Comparison of ENCODE assay signal across 13 cellular contexts in genomic region chr5:134446938-134447337, GRCh38. TPM values are rescaled to one million over a fixed set of nuclear protein-coding genes. Genes with fewer than 3 reads are reported as not detected.
A peak's percentile ranks its signal among the peaks of the same experiment; 100 is the strongest.
DNase-seq lines count a peak whose midpoint lies in the region; ATAC-seq and TF ChIP-seq lines count a peak whose summit lies in the region.
"Had no signal": no experiment of that assay in that cellular context is flagged by ENCODE, and none has a peak within 500 bp of the region (broad histone marks: within the 10 kb centered on the region; RNA-seq: fewer than 3 reads in every experiment).

No MANE protein-coding gene starts in this region.

- H4K20me1 ChIP-seq in hepatocyte (ENCODE audit: insufficient read depth, poor library complexity, severe bottlenecking) = no peaks in the 10 kb centered on the region

- no peak for TF ChIP-seq CTCF in GM20000 (IDR thresholded peaks at IDR 0.05; ENCODE audit: extremely low read depth, missing control alignments)
- no peak for TF ChIP-seq CTCF in hepatocyte (IDR thresholded peaks at IDR 0.05; ENCODE audit: poor library complexity)
- no peak for TF ChIP-seq CTCF in BE2C (IDR thresholded peaks at IDR 0.05; ENCODE audit: low read depth, low read length)

- H3K4me3 ChIP-seq in hepatocyte (no peak overlapping the region), right cardiac atrium (ENCODE audit: low read length) (no peak overlapping the region), BE2C (ENCODE audit: low read depth, low read length) (no peak overlapping the region)

- intact Hi-C loops in right cardiac atrium (cut with DNase I) = no loop called here

- peaks cover 3 to 5% of the 10 kb centered on the region in 2 donors for H3K4me1 Mint-ChIP-seq in effector memory CD8-positive, alpha-beta T cell (ENCODE audit: low read depth in 2 of 2)

- H3K4me3 Mint-ChIP-seq in effector memory CD8-positive, alpha-beta T cell = no peak overlapping the region
- H3K4me3 Mint-ChIP-seq: central memory CD8-positive, alpha-beta T cell; H9 had no signal

- H3K36me3 Mint-ChIP-seq in effector memory CD8-positive, alpha-beta T cell (ENCODE audit: insufficient read depth) = no peaks in the 10 kb centered on the region

- no peak overlapping the region for H3K4me2 ChIP-seq in hepatocyte

- peaks cover 30% of the 10 kb centered on the region for H3K4me1 ChIP-seq in hepatocyte (ENCODE audit: insufficient read depth)
- H3K4me1 ChIP-seq in right cardiac atrium (ENCODE audit: control insufficient read depth, insufficient read depth, low read length) = peaks cover 5% of the 10 kb centered on the region
- H3K4me1 ChIP-seq in BE2C = no peaks in the 10 kb centered on the region

- H3K27me3 ChIP-seq in hepatocyte = no peaks in the 10 kb centered on the region
- H3K27me3 ChIP-seq in right cardiac atrium (ENCODE audit: control insufficient read depth, insufficient read depth) = no peaks in the 10 kb centered on the region
- no peaks in the 10 kb centered on the region for H3K27me3 ChIP-seq in BE2C

- H3K79me2 ChIP-seq in hepatocyte = no peaks in the 10 kb centered on the region

- peak overlapping the region; percentile 91 for H3K27ac ChIP-seq in hepatocyte
- no peak overlapping the region for H3K27ac ChIP-seq in right cardiac atrium (ENCODE audit: low read length)

- H3K36me3 ChIP-seq in hepatocyte (replicated peaks; ENCODE audit: insufficient read depth, low read depth) (no peaks in the 10 kb centered on the region), BE2C (no peaks in the 10 kb centered on the region)

- no peaks in the 10 kb centered on the region for H3K27me3 Mint-ChIP-seq in effector memory CD8-positive, alpha-beta T cell
- H3K27me3 Mint-ChIP-seq: central memory CD8-positive, alpha-beta T cell had no signal

- no peaks in the 10 kb centered on the region for H3K9me2 ChIP-seq in hepatocyte (replicated peaks; ENCODE audit: insufficient read depth)

- H3K27ac Mint-ChIP-seq in effector memory CD8-positive, alpha-beta T cell = no peak overlapping the region
- H3K27ac Mint-ChIP-seq: H9 had no signal

- WGBS in hepatocyte (ENCODE audit: low lambda C conversion rate, missing lambda C conversion rate) = 61% methylated on average over 2 of the region's 2 CpGs
- WGBS in right cardiac atrium = 67% methylated on average over 2 of the region's 2 CpGs

- no peak overlapping the region for H2AFZ ChIP-seq in hepatocyte

- peak; percentile 2 for DNase-seq in COLO668 (lab: John Stamatoyannopoulos, UW; ENCODE audit: unreplicated experiment)
- peak; percentile 33 for DNase-seq in GM20000 (ENCODE audit: low spot score)
- DNase-seq in hepatocyte (ENCODE audit: low spot score) = peak; percentile 76
- no peak for DNase-seq in D341Med (ENCODE audit: low spot score)
- no peak for DNase-seq in effector memory CD8-positive, alpha-beta T cell
- no peak for DNase-seq in right cardiac atrium
- no peak for DNase-seq in BE2C
- DNase-seq: activated naive CD4-positive, alpha-beta T cell treated with Interleukin-2 at 50 U/mL for 16 hours; H9; NCI-H1105 had no signal

- ATAC-seq in HG03469 (IDR thresholded peaks at IDR 0.05; ENCODE audit: unreplicated experiment) (peak; percentile 67), right cardiac atrium (no peak)
- no peak for ATAC-seq in effector memory CD8-positive, alpha-beta T cell (replicated peaks)
- ATAC-seq: esophagus mucosa had no signal

- no peaks in the 10 kb centered on the region for H3K9me3 Mint-ChIP-seq in effector memory CD8-positive, alpha-beta T cell
- H3K9me3 Mint-ChIP-seq: central memory CD8-positive, alpha-beta T cell; H9 had no signal

- no peaks in the 10 kb centered on the region for H3K9me3 ChIP-seq in hepatocyte (ENCODE audit: low read depth)
- no peaks in the 10 kb centered on the region for H3K9me3 ChIP-seq in right cardiac atrium (ENCODE audit: control insufficient read depth, low read length)
- no peaks in the 10 kb centered on the region for H3K9me3 ChIP-seq in BE2C

RNA-seq across cellular contexts. Expression of gene CDKN2AIPNL, which starts 35.3 kb away (rescaled TPM):
- total RNA-seq in hepatocyte = 24.1 and 34.4 TPM in 2 replicates
- 29.9 and 30.0 TPM in 2 replicates for polyA plus RNA-seq in hepatocyte
- 10 to 100 TPM; 33.5 to 42.0 (median 37.5) TPM for total RNA-seq in right cardiac atrium
- 71.3 TPM for polyA plus RNA-seq in right cardiac atrium
- 57.6 TPM for polyA plus RNA-seq in BE2C (2012; ENCODE audit: insufficient read depth, insufficient read length, low read depth)

Comparison
In these comparisons a context has a peak if more than half of its experiments do, and no peak if none do; other contexts are left out.
1. DNase-seq: peak in COLO668 (single experiment), GM20000 (single experiment) and hepatocyte (single experiment); none in D341Med (single experiment), effector memory CD8-positive, alpha-beta T cell (0 of 3), right cardiac atrium (0 of 3) and BE2C (single experiment).